28 cellular contexts compared by ENCODE assay signal in the genomic region with DNA sequence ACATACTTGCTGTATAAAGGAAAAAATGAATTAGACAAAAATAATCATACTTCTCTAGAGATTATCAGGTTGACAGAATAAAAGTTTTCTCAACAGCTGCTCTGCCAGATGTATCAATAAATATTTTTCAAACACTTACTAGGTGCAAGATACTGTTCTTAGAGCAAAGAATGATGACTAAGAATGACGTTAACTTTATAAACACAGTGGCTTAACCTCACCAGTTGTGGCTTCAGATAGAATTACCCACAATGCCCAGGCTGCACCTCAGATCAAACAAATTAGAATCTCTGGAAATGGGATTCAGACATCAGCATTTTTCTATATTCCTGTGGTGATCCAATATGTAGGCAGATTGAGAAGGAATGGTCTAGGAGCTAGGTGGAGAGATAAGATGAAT.
DNase-seq lines count a peak whose midpoint lies in the region; ATAC-seq, FAIRE-seq and TF ChIP-seq lines count a peak whose summit lies in the region.
"Had no signal": no experiment of that assay in that cellular context is flagged by ENCODE, and none has a peak within 500 bp of the region (broad histone marks: within the 10 kb centered on the region; RNA-seq: fewer than 3 reads in every experiment).

No MANE protein-coding gene starts in this region.

- no peak for TF ChIP-seq CTCF in HCT116 (IDR thresholded peaks at IDR 0.05 in 2 of 3, conservative IDR thresholded peaks at IDR 0.05 in 1 of 3; ENCODE audit: borderline replicate concordance in 1 of 3, insufficient read depth in 1 of 3, low read depth in 2 of 3, low read length in 2 of 3)
- no peak for TF ChIP-seq CTCF in bronchial epithelial cell (IDR thresholded peaks at IDR 0.05; ENCODE audit: insufficient read depth, low read length, severe bottlenecking)

- no peak overlapping the region for H3K9ac ChIP-seq in HCT116 (ENCODE audit: low read length)
- H3K9ac ChIP-seq: neural progenitor cell, SK-N-SH had no signal

- H3K4me3 ChIP-seq in HCT116 (replicated peaks in 1 of 2; ENCODE audit: low read depth in 1 of 2, low read length in 2 of 2): no peak overlapping the region
- H3K4me3 ChIP-seq in bronchial epithelial cell (ENCODE audit: low read depth, low read length): no peak overlapping the region
- H3K4me3 ChIP-seq: cardiac muscle cell, mucosa of descending colon, neural progenitor cell, skin epidermis had no signal

- peak overlapping the region; percentile 76 for H2AFZ ChIP-seq in HCT116 (ENCODE audit: low read depth, low read length, poor library complexity, severe bottlenecking)
- H2AFZ ChIP-seq: neural progenitor cell had no signal

- H3K36me3 Mint-ChIP-seq in activated T-cell treated with anti-CD3 and anti-CD28 coated beads, Interleukin-2, amount 50 U/mL, for 72 hours (ENCODE audit: insufficient read depth in 2 of 2): no peaks in the 10 kb centered on the region
- no peaks in the 10 kb centered on the region for H3K36me3 Mint-ChIP-seq in activated CD4-positive, alpha-beta T cell treated with anti-CD3 and anti-CD28 coated beads, Interleukin-2, amount 10 ng/mL, durations not matched to agents 7 days and 5 days (ENCODE audit: low read depth)
- H3K36me3 Mint-ChIP-seq: CD14-positive monocyte, neural progenitor cell had no signal

- peak overlapping the region; percentile 53 for H3K4me2 ChIP-seq in HCT116 (ENCODE audit: low read length)
- H3K4me2 ChIP-seq: neural progenitor cell, SK-N-SH had no signal

- no peak for TF ChIP-seq POLR2A in HCT116 (IDR thresholded peaks at IDR 0.05; ENCODE audit: borderline replicate concordance, extremely low read depth, insufficient read depth, insufficient read length)

- ATAC-seq in HCT116: peak; percentile 89
- no peak for ATAC-seq in activated T-cell treated with anti-CD3 and anti-CD28 coated beads, Interleukin-2, amount 50 U/mL, for 72 hours (replicated peaks in 1 of 2)
- ATAC-seq: mucosa of descending colon had no signal

- H3K9me3 Mint-ChIP-seq in activated T-cell treated with anti-CD3 and anti-CD28 coated beads, Interleukin-2, amount 50 U/mL, for 72 hours: no peaks in the 10 kb centered on the region
- H3K9me3 Mint-ChIP-seq in activated CD4-positive, alpha-beta T cell treated with anti-CD3 and anti-CD28 coated beads, Interleukin-2, amount 10 ng/mL, durations not matched to agents 7 days and 5 days: no peaks in the 10 kb centered on the region
- H3K9me3 Mint-ChIP-seq: dendritic cell treated with granulocyte-macrophage colony-stimulating factor and Interleukin-4, amounts not matched to agents 40 ng/mL and 50 ng/mL, for 4 days had no signal

- CTCF ChIA-PET in HCT116 (lab: Charles Lee): no interaction called here
- CTCF ChIA-PET in activated CD4-positive, alpha-beta T cell treated with anti-CD3 and anti-CD28 coated beads, Interleukin-2, amount 10 ng/mL, durations not matched to agents 7 days and 5 days (lab: Charles Lee): interaction anchor here (0.6 kb wide), 1 partner anchor 282 kb away, joined by 3 read pairs; no protein-coding TSS in a partner anchor

- H3K27ac ChIP-seq in HCT116 (ENCODE audit: low read depth, low read length): peak overlapping the region; percentile 18; the same call in 1 of the 2 replicates
- H3K27ac ChIP-seq: cardiac muscle cell, neural progenitor cell, skin epidermis had no signal

- no peak overlapping the region for H3K27ac Mint-ChIP-seq in activated T-cell treated with anti-CD3 and anti-CD28 coated beads, Interleukin-2, amount 50 U/mL, for 72 hours
- no peak overlapping the region for H3K27ac Mint-ChIP-seq in activated CD4-positive, alpha-beta T cell treated with anti-CD3 and anti-CD28 coated beads, Interleukin-2, amount 10 ng/mL, durations not matched to agents 7 days and 5 days
- H3K27ac Mint-ChIP-seq: CD14-positive monocyte; dendritic cell treated with granulocyte-macrophage colony-stimulating factor and Interleukin-4, amounts not matched to agents 40 ng/mL and 50 ng/mL, for 4 days; neural progenitor cell; progenitor cell of endocrine pancreas had no signal

- H3K9me2 ChIP-seq in HCT116 (ENCODE audit: insufficient read depth): no peaks in the 10 kb centered on the region
- H3K9me2 ChIP-seq: SK-N-SH had no signal

- POLR2A ChIA-PET in HCT116 (lab: Charles Lee): no interaction called here
- POLR2A ChIA-PET in activated CD4-positive, alpha-beta T cell treated with anti-CD3 and anti-CD28 coated beads, Interleukin-2, amount 10 ng/mL, durations not matched to agents 7 days and 5 days (lab: Charles Lee): no interaction called here

- no peaks in the 10 kb centered on the region for H3K79me2 ChIP-seq in HCT116 (ENCODE audit: insufficient read depth, low read length)

- no peaks in the 10 kb centered on the region for H3K4me1 Mint-ChIP-seq in activated T-cell treated with anti-CD3 and anti-CD28 coated beads, Interleukin-2, amount 50 U/mL, for 72 hours (ENCODE audit: low read depth)
- no peaks in the 10 kb centered on the region for H3K4me1 Mint-ChIP-seq in activated CD4-positive, alpha-beta T cell treated with anti-CD3 and anti-CD28 coated beads, Interleukin-2, amount 10 ng/mL, durations not matched to agents 7 days and 5 days
- H3K4me1 Mint-ChIP-seq: CD14-positive monocyte had no signal

- no peak for TF ChIP-seq RAD21 in HCT116 (IDR thresholded peaks at IDR 0.05; ENCODE audit: low read depth)

- DNase-seq in HCT116 (ENCODE audit: low read depth, low spot score) (peak; percentile 54), RCC 7860 (ENCODE audit: low spot score) (peak; percentile 48), bronchial epithelial cell (ENCODE audit: low read depth) (peak; percentile 91), non-pigmented ciliary epithelial cell (ENCODE audit: low read depth) (peak; percentile 30), NCI-H187 treated with DMSO at 0.1 percent for 48 hours (lab: John Stamatoyannopoulos, UW) (no peak), dedifferentiated amniotic fluid mesenchymal stem cell (ENCODE audit: extremely low spot score) (no peak)
- no peak for DNase-seq in activated T-cell treated with anti-CD3 and anti-CD28 coated beads, Interleukin-2, amount 50 U/mL, for 72 hours
- no peak for DNase-seq in activated CD4-positive, alpha-beta T cell treated with anti-CD3 and anti-CD28 coated beads, Interleukin-2, amount 10 ng/mL, durations not matched to agents 7 days and 5 days
- DNase-seq: activated CD4-positive, alpha-beta T cell treated with anti-CD3 and anti-CD28 coated beads, Interleukin-2, amount 50 U/mL, for 48 hours; activated effector memory CD4-positive, alpha-beta T cell treated with Interleukin-2 at 50 U/mL for 16 hours; GDM1; HCEC 1CT; Kasumi-1; mucosa of descending colon; NCI-H1105; NCI-H2081; NCI-H446 treated with DMSO at 0.1 percent for 48 hours; RPMI8226; SK-N-SH; stimulated activated CD4-positive, alpha-beta T cell treated with anti-CD3 and anti-CD28 coated beads, Interleukin-1b, Interleukin-23, amount 100 ng/mL, for 48 hours; substantia nigra had no signal

- no peak overlapping the region for H3K4me3 Mint-ChIP-seq in activated T-cell treated with anti-CD3 and anti-CD28 coated beads, Interleukin-2, amount 50 U/mL, for 72 hours
- H3K4me3 Mint-ChIP-seq in activated CD4-positive, alpha-beta T cell treated with anti-CD3 and anti-CD28 coated beads, Interleukin-2, amount 10 ng/mL, durations not matched to agents 7 days and 5 days: no peak overlapping the region
- H3K4me3 Mint-ChIP-seq: CD14-positive monocyte; dendritic cell treated with granulocyte-macrophage colony-stimulating factor and Interleukin-4, amounts not matched to agents 40 ng/mL and 50 ng/mL, for 4 days; neural progenitor cell had no signal

- no TSS peak for BruUV-seq in HCT116 (replicated peaks; lab: Mats Ljungman, UMichigan)

- peaks cover 14 to 23% of the 10 kb centered on the region in 2 experiments for H3K4me1 ChIP-seq in HCT116 (ENCODE audit: control insufficient read depth in 1 of 2, insufficient read depth in 2 of 2, low read length in 2 of 2)

- H3K9me3 ChIP-seq in HCT116 (ENCODE audit: control insufficient read depth in 1 of 2, insufficient read depth in 1 of 2, low read depth in 1 of 2, low read length in 2 of 2): no peaks in the 10 kb centered on the region
- H3K9me3 ChIP-seq: mucosa of descending colon, SK-N-SH had no signal

- H3K36me3 ChIP-seq in HCT116 (ENCODE audit: control insufficient read depth in 1 of 2, insufficient read depth in 2 of 2, low read length in 2 of 2) (no peaks in the 10 kb centered on the region), bronchial epithelial cell (ENCODE audit: control insufficient read depth, insufficient read depth, low read length) (no peaks in the 10 kb centered on the region)
- H3K36me3 ChIP-seq: cardiac muscle cell, neural progenitor cell had no signal

- FAIRE-seq in RCC 7860 (lab: Jason Lieb, UNC) (peak; percentile 73), bronchial epithelial cell (lab: Jason Lieb, UNC) (peak; percentile 13)
- FAIRE-seq: GM18507 had no signal

- no peaks in the 10 kb centered on the region for H3K27me3 Mint-ChIP-seq in activated T-cell treated with anti-CD3 and anti-CD28 coated beads, Interleukin-2, amount 50 U/mL, for 72 hours (ENCODE audit: low read depth)
- H3K27me3 Mint-ChIP-seq in activated CD4-positive, alpha-beta T cell treated with anti-CD3 and anti-CD28 coated beads, Interleukin-2, amount 10 ng/mL, durations not matched to agents 7 days and 5 days: no peaks in the 10 kb centered on the region
- H3K27me3 Mint-ChIP-seq: dendritic cell treated with granulocyte-macrophage colony-stimulating factor and Interleukin-4, amounts not matched to agents 40 ng/mL and 50 ng/mL, for 4 days; progenitor cell of endocrine pancreas had no signal

- H4K20me1 ChIP-seq in HCT116 (ENCODE audit: insufficient read depth): no peaks in the 10 kb centered on the region

- RAD21 ChIA-PET in HCT116 (lab: Charles Lee; ENCODE audit: low non-redundant PET in 1 of 2, low total read pairs in 2 of 2, uncharacterized antibody in 2 of 2, unreplicated experiment in 2 of 2): no interaction called here

- intact Hi-C loops in HCT116 (cut with micrococcal nuclease): no loop called here

- H3K27me3 ChIP-seq in HCT116 (ENCODE audit: insufficient read depth, low read length): no peaks in the 10 kb centered on the region
- H3K27me3 ChIP-seq in bronchial epithelial cell (ENCODE audit: control insufficient read depth, insufficient read depth, low read length): no peaks in the 10 kb centered on the region
- H3K27me3 ChIP-seq: cardiac muscle cell, neural progenitor cell had no signal

TF ChIP-seq in HCT116, 20 proteins besides CTCF, POLR2A, EP300 and RAD21 (continues in another document):
- peak; percentile 64 for TF ChIP-seq SRF (IDR thresholded peaks at IDR 0.05; ENCODE audit: low read depth)
- TF ChIP-seq MAX (IDR thresholded peaks at IDR 0.05): no peak
- TF ChIP-seq ZFX (IDR thresholded peaks at IDR 0.05): no peak
- peak; percentile 77 for TF ChIP-seq JUND (IDR thresholded peaks at IDR 0.05)
- no peak for TF ChIP-seq TCF7L2 (IDR thresholded peaks at IDR 0.05; ENCODE audit: borderline replicate concordance, extremely low read depth, insufficient read depth, insufficient read length)
- TF ChIP-seq CBX3 (IDR thresholded peaks at IDR 0.05; ENCODE audit: low read depth): peak; percentile 69; the same call in 1 of the 2 replicates
- peak; percentile 52; the same call in 1 of the 2 replicates for TF ChIP-seq CEBPB (IDR thresholded peaks at IDR 0.05; ENCODE audit: low read depth)
- peak; percentile 69 for TF ChIP-seq SP1 (IDR thresholded peaks at IDR 0.05; ENCODE audit: low read depth)

Comparison
In these comparisons a context has a peak if more than half of its experiments do, and no peak if none do; other contexts are left out.
1. DNase-seq: peak in HCT116 (single experiment), RCC 7860 (single experiment), bronchial epithelial cell (single experiment) and non-pigmented ciliary epithelial cell (single experiment); none in activated T-cell treated with anti-CD3 and anti-CD28 coated beads, Interleukin-2, amount 50 U/mL, for 72 hours (0 of 2), NCI-H187 treated with DMSO at 0.1 percent for 48 hours (single experiment), activated CD4-positive, alpha-beta T cell treated with anti-CD3 and anti-CD28 coated beads, Interleukin-2, amount 10 ng/mL, durations not matched to agents 7 days and 5 days (single experiment) and dedifferentiated amniotic fluid mesenchymal stem cell (single experiment).